In genomic region chr11:65498977-65499712, GRCh38 we compare ENCODE assay signal across 8 cellular contexts. TPM values are rescaled to one million over a fixed set of nuclear protein-coding genes. Genes with fewer than 3 reads are reported as not detected.
DNase-seq lines count a peak whose midpoint lies in the region; ATAC-seq and TF ChIP-seq lines count a peak whose summit lies in the region.

TSS of gene MALAT1 (plus strand) at chr11:65499045.

- ATAC-seq in GM18870 (IDR thresholded peaks at IDR 0.05; ENCODE audit: unreplicated experiment) (peak; percentile 31), HG02571 (IDR thresholded peaks at IDR 0.05; ENCODE audit: unreplicated experiment) (no peak)
- ATAC-seq in stimulated activated naive CD8-positive, alpha-beta T cell treated with anti-CD3 and anti-CD28 coated beads, Interleukin-15, amount 100 ng/mL, for 72 hours, result no peak

- H3K4me3 Mint-ChIP-seq in activated T-helper 2 cell treated with anti-CD3 and anti-CD28 coated beads, Interferon-gamma antibody, Interleukin-2, Interleukin-4, amounts not matched to agents 10 μg/mL and 5 μg/mL and 100 μg/mL, durations not matched to agents 14 hours and 24 hours and 36 hours (ENCODE audit: low read depth), result no peak within 1 kb of the TSS
- no peak within 1 kb of the TSS for H3K4me3 Mint-ChIP-seq in neural crest cell
- no peak within 1 kb of the TSS for H3K4me3 Mint-ChIP-seq in stimulated activated naive CD8-positive, alpha-beta T cell treated with anti-CD3 and anti-CD28 coated beads, Interleukin-15, amount 100 ng/mL, for 72 hours

- no peaks in the 10 kb centered on the region for H3K27me3 ChIP-seq in MG63

- no peaks in the 10 kb centered on the region for H3K36me3 Mint-ChIP-seq in activated T-helper 2 cell treated with anti-CD3 and anti-CD28 coated beads, Interferon-gamma antibody, Interleukin-2, Interleukin-4, amounts not matched to agents 10 μg/mL and 5 μg/mL and 100 μg/mL, durations not matched to agents 14 hours and 24 hours and 36 hours (ENCODE audit: low read depth)
- H3K36me3 Mint-ChIP-seq in neural crest cell (ENCODE audit: low read depth), result peaks cover 8% of the 10 kb centered on the region

- peak within 1 kb of the TSS; percentile 87 for H3K4me3 ChIP-seq in MG63
- H3K4me3 ChIP-seq in fibroblast of the aortic adventitia (ENCODE audit: low read depth, low read length), result peak within 1 kb of the TSS; percentile 99

- TF ChIP-seq CTCF in fibroblast of the aortic adventitia (IDR thresholded peaks at IDR 0.05; ENCODE audit: insufficient read depth, low read length) (no peak), neural crest cell (conservative IDR thresholded peaks at IDR 0.05) (no peak)

- no peaks in the 10 kb centered on the region for H3K27me3 Mint-ChIP-seq in activated T-helper 2 cell treated with anti-CD3 and anti-CD28 coated beads, Interferon-gamma antibody, Interleukin-2, Interleukin-4, amounts not matched to agents 10 μg/mL and 5 μg/mL and 100 μg/mL, durations not matched to agents 14 hours and 24 hours and 36 hours (ENCODE audit: low read depth)
- H3K27me3 Mint-ChIP-seq in neural crest cell (ENCODE audit: low read depth), result peaks cover 15% of the 10 kb centered on the region
- no peaks in the 10 kb centered on the region for H3K27me3 Mint-ChIP-seq in stimulated activated naive CD8-positive, alpha-beta T cell treated with anti-CD3 and anti-CD28 coated beads, Interleukin-15, amount 100 ng/mL, for 72 hours

- H3K36me3 ChIP-seq in MG63, result peaks cover 50% of the 10 kb centered on the region

- peak; percentile 92 for DNase-seq in MG63
- peak; percentile 83 to 84 for DNase-seq in SHP77 (lab: John Stamatoyannopoulos, UW)
- peak; percentile 95 for DNase-seq in activated T-helper 2 cell treated with anti-CD3 and anti-CD28 coated beads, Interferon-gamma antibody, Interleukin-2, Interleukin-4, amounts not matched to agents 10 μg/mL and 5 μg/mL and 100 μg/mL, durations not matched to agents 14 hours and 24 hours and 36 hours (ENCODE audit: low spot score)
- DNase-seq in fibroblast of the aortic adventitia (ENCODE audit: low read depth), result peak; percentile 98
- DNase-seq in neural crest cell (ENCODE audit: low read depth, low spot score), result peak; percentile 99
- DNase-seq in stimulated activated naive CD8-positive, alpha-beta T cell treated with anti-CD3 and anti-CD28 coated beads, Interleukin-15, amount 100 ng/mL, for 72 hours, result peak; percentile 91 to 94

- no peaks in the 10 kb centered on the region for H3K9me3 ChIP-seq in MG63

- H3K9me3 Mint-ChIP-seq in activated T-helper 2 cell treated with anti-CD3 and anti-CD28 coated beads, Interferon-gamma antibody, Interleukin-2, Interleukin-4, amounts not matched to agents 10 μg/mL and 5 μg/mL and 100 μg/mL, durations not matched to agents 14 hours and 24 hours and 36 hours, result no peaks in the 10 kb centered on the region
- no peaks in the 10 kb centered on the region for H3K9me3 Mint-ChIP-seq in neural crest cell
- no peaks in the 10 kb centered on the region for H3K9me3 Mint-ChIP-seq in stimulated activated naive CD8-positive, alpha-beta T cell treated with anti-CD3 and anti-CD28 coated beads, Interleukin-15, amount 100 ng/mL, for 72 hours

- peaks cover 24% of the 10 kb centered on the region for H3K4me1 Mint-ChIP-seq in activated T-helper 2 cell treated with anti-CD3 and anti-CD28 coated beads, Interferon-gamma antibody, Interleukin-2, Interleukin-4, amounts not matched to agents 10 μg/mL and 5 μg/mL and 100 μg/mL, durations not matched to agents 14 hours and 24 hours and 36 hours (ENCODE audit: low read depth)
- H3K4me1 Mint-ChIP-seq in neural crest cell, result peaks cover 55% of the 10 kb centered on the region
- H3K4me1 Mint-ChIP-seq in stimulated activated naive CD8-positive, alpha-beta T cell treated with anti-CD3 and anti-CD28 coated beads, Interleukin-15, amount 100 ng/mL, for 72 hours, result peaks cover 33% of the 10 kb centered on the region

- intact Hi-C loops in activated T-helper 2 cell treated with anti-CD3 and anti-CD28 coated beads, Interferon-gamma antibody, Interleukin-2, Interleukin-4, amounts not matched to agents 10 μg/mL and 5 μg/mL and 100 μg/mL, durations not matched to agents 14 hours and 24 hours and 36 hours (cut with micrococcal nuclease), result loop anchor here (10.0 kb wide), 1 partner anchor 624 kb away; the partner anchor contains the start of gene EHD1

- no peak within 1 kb of the TSS for H3K27ac Mint-ChIP-seq in activated T-helper 2 cell treated with anti-CD3 and anti-CD28 coated beads, Interferon-gamma antibody, Interleukin-2, Interleukin-4, amounts not matched to agents 10 μg/mL and 5 μg/mL and 100 μg/mL, durations not matched to agents 14 hours and 24 hours and 36 hours
- no peak within 1 kb of the TSS for H3K27ac Mint-ChIP-seq in neural crest cell (ENCODE audit: unreplicated experiment)
- no peak within 1 kb of the TSS for H3K27ac Mint-ChIP-seq in stimulated activated naive CD8-positive, alpha-beta T cell treated with anti-CD3 and anti-CD28 coated beads, Interleukin-15, amount 100 ng/mL, for 72 hours

RNA-seq across cellular contexts. Expression of gene MALAT1, which starts in this region (rescaled TPM):
- 258 and 283 TPM in 2 replicates for total RNA-seq in MG63 (2014; rRNA removed; shearing (Covaris generic); ENCODE audit: low replicate concordance)
- 4,338 and 4,347 TPM in 2 replicates for total RNA-seq in activated T-helper 2 cell treated with anti-CD3 and anti-CD28 coated beads, Interferon-gamma antibody, Interleukin-2, Interleukin-4, amounts not matched to agents 10 μg/mL and 5 μg/mL and 100 μg/mL, durations not matched to agents 14 hours and 24 hours and 36 hours
- total RNA-seq in fibroblast of the aortic adventitia (ENCODE audit: low replicate concordance), result 10,787 and 27,374 TPM in 2 replicates
- 4,794 and 5,409 TPM in 2 replicates for total RNA-seq in neural crest cell

Comparison
In these comparisons a context has a peak if more than half of its experiments do, and no peak if none do; other contexts are left out.
1. RNA of gene MALAT1 (total RNA-seq): 10,787 to 27,374 TPM in fibroblast of the aortic adventitia, 4,794 to 5,409 TPM in neural crest cell and 4,338 to 4,347 TPM in activated T-helper 2 cell treated with anti-CD3 and anti-CD28 coated beads, Interferon-gamma antibody, Interleukin-2, Interleukin-4, amounts not matched to agents 10 μg/mL and 5 μg/mL and 100 μg/mL, durations not matched to agents 14 hours and 24 hours and 36 hours; 258 to 283 TPM in MG63; every median in the first group is over 10 times any median in the second.
2. Peak in every context shown above with its lines, with median percentiles within 50 percentile points of each other: DNase-seq.